8 cellular contexts compared by ENCODE assay signal in the genomic region with DNA sequence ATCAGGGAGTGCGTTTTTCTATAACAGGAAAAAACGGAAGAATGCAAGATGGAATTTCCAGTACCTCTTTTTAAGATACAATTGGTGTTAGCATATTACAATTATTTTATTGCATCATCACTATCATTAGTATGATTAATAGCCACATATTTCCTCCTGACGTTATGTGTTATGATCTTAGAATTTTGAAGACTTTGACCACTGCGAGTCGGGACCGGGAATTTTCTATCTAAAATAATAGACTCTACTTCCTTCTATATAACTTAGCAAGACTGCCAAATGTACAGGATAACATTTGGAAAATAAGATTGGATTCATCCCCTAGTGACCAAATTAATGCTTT.
DNase-seq lines count a peak whose midpoint lies in the region; ATAC-seq, FAIRE-seq and TF ChIP-seq lines count a peak whose summit lies in the region.

No MANE protein-coding gene starts in this region.

- no peak for TF ChIP-seq CTCF in GM12875 (IDR thresholded peaks at IDR 0.05; ENCODE audit: borderline replicate concordance, insufficient read depth, low read depth, low read length)

- DNase-seq in adipocyte (ENCODE audit: low read depth) (no peak), DMS 273 treated with DMSO at 0.1 percent for 48 hours (lab: John Stamatoyannopoulos, UW) (no peak)

- no peaks in the 10 kb centered on the region for H3K27me3 ChIP-seq in adipocyte (replicated peaks; ENCODE audit: control insufficient read depth, insufficient read depth, low read length)
- H3K27me3 ChIP-seq in stomach smooth muscle (ENCODE audit: control insufficient read depth in 1 of 2, insufficient read depth in 2 of 2, low read length in 2 of 2), result no peaks in the 10 kb centered on the region

- peaks cover 12% of the 10 kb centered on the region for H3K4me1 ChIP-seq in adipocyte (ENCODE audit: control insufficient read depth, insufficient read depth, low read length)
- peaks cover 4% of the 10 kb centered on the region for H3K4me1 ChIP-seq in stomach smooth muscle (ENCODE audit: control insufficient read depth, insufficient read depth, low read length)

- peak; percentile 90 for FAIRE-seq in islet of Langerhans (lab: Jason Lieb, UNC)

- H3K9ac ChIP-seq in adipocyte (ENCODE audit: low read length) (peak overlapping the region; percentile 92), stomach smooth muscle (ENCODE audit: low read length in 2 of 2) (peak overlapping the region; percentile 91 to 96)

- H3K4me3 ChIP-seq in GM12875 (ENCODE audit: low read depth, low read length), result peak overlapping the region; percentile 86
- H3K4me3 ChIP-seq in adipocyte (ENCODE audit: low read length), result peak overlapping the region; percentile 97
- peak overlapping the region; percentile 63 to 90 for H3K4me3 ChIP-seq in stomach smooth muscle (ENCODE audit: low read length in 2 of 2)

- ATAC-seq in HG03565 (IDR thresholded peaks at IDR 0.05; ENCODE audit: unreplicated experiment) (no peak), HG02610 (IDR thresholded peaks at IDR 0.05; ENCODE audit: unreplicated experiment) (no peak), HG03342 (IDR thresholded peaks at IDR 0.05; ENCODE audit: unreplicated experiment) (no peak)

- H3K9me3 ChIP-seq in adipocyte (ENCODE audit: control insufficient read depth, low read length) (no peaks in the 10 kb centered on the region), stomach smooth muscle (ENCODE audit: control insufficient read depth in 2 of 2, low read length in 2 of 2) (no peaks in the 10 kb centered on the region)

- peaks cover 7% of the 10 kb centered on the region for H3K36me3 ChIP-seq in adipocyte (ENCODE audit: control insufficient read depth, insufficient read depth, low read length, severe bottlenecking)
- peaks cover 0 to 3% of the 10 kb centered on the region in 2 donors for H3K36me3 ChIP-seq in stomach smooth muscle (ENCODE audit: control insufficient read depth in 2 of 2, insufficient read depth in 2 of 2, low read length in 2 of 2)

- H3K27ac ChIP-seq in stomach smooth muscle (ENCODE audit: low read length), result peak overlapping the region; percentile 84
